Comparison of ENCODE assay signal across 9 cellular contexts in genomic region chr5:139513434-139513833, GRCh38. TPM values are rescaled to one million over a fixed set of nuclear protein-coding genes. Genes with fewer than 3 reads are reported as not detected.
DNase-seq lines count a peak whose midpoint lies in the region; ATAC-seq and TF ChIP-seq lines count a peak whose summit lies in the region.
"Not testable (repeated sequence)": the region's sequence is repeated elsewhere in the genome, so short reads cannot be mapped to it uniquely, and the experiment has no call there.
"Had no signal": no experiment of that assay in that cellular context is flagged by ENCODE, and none has a peak within 500 bp of the region (broad histone marks: within the 10 kb centered on the region; RNA-seq: fewer than 3 reads in every experiment).

No MANE protein-coding gene starts in this region.

- ATAC-seq in HG02870 (IDR thresholded peaks at IDR 0.05; ENCODE audit: unreplicated experiment): peak; percentile 46

- not testable (repeated sequence) for H3K79me2 ChIP-seq in osteoblast (ENCODE audit: insufficient read depth, low read length)

- peak; percentile 73 for TF ChIP-seq CTCF in osteoblast (IDR thresholded peaks at IDR 0.05; ENCODE audit: extremely low read depth, low read depth, low read length)

- peak overlapping the region; percentile 59 for H2AFZ ChIP-seq in osteoblast (ENCODE audit: low read length)

- H3K4me2 ChIP-seq in osteoblast (ENCODE audit: insufficient read depth, low read length): not testable (repeated sequence)

- not testable (repeated sequence) for H3K27me3 ChIP-seq in osteoblast (ENCODE audit: insufficient read depth, low read length)

- not testable (repeated sequence) for H4K20me1 ChIP-seq in osteoblast (ENCODE audit: insufficient read depth, low read length)

- H3K27ac ChIP-seq in osteoblast (ENCODE audit: low read depth, low read length); substantia nigra (ENCODE audit: low read depth, low read length, poor library complexity, severe bottlenecking): not testable (repeated sequence)

- DNase-seq in G401 (ENCODE audit: low spot score): peak; percentile 91
- peak; percentile 3 for DNase-seq in NCI-H2107 (lab: John Stamatoyannopoulos, UW)
- peak; percentile 57 for DNase-seq in T-helper 22 cell (ENCODE audit: low read depth)
- peak; percentile 58 for DNase-seq in activated naive CD8-positive, alpha-beta T cell treated with anti-CD3 and anti-CD28 coated beads, Interleukin-2, amount 50 U/mL, for 16 hours (ENCODE audit: low read depth, low spot score)
- DNase-seq in glomerular visceral epithelial cell (ENCODE audit: extremely low spot score): peak; percentile 89
- peak; percentile 92 for DNase-seq in osteoblast (ENCODE audit: insufficient read length, low spot score, missing footprints)
- DNase-seq in substantia nigra (lab: John Stamatoyannopoulos, UW): peak in 46 of 49 donors; percentile 3 to 81 (median 44)

- H3K4me1 ChIP-seq in osteoblast (ENCODE audit: insufficient read depth, low read length): not testable (repeated sequence)

- in situ Hi-C loops in G401 (cut with HindIII; ENCODE audit: low sequenced_read_pairs): not testable (repeated sequence)

- not testable (repeated sequence) for H3K9me3 ChIP-seq in osteoblast (ENCODE audit: low read depth, low read length)

- not testable (repeated sequence) for H3K4me3 ChIP-seq in osteoblast (ENCODE audit: insufficient read depth, low read length)

- H3K36me3 ChIP-seq in osteoblast (ENCODE audit: insufficient read depth, low read length): not testable (repeated sequence)

RNA-seq across cellular contexts. Expression of gene STING1, which starts 30.9 kb away (rescaled TPM):
- total RNA-seq in G401 (2014; rRNA removed; shearing (Covaris generic)): 23.1 and 49.2 TPM in 2 replicates
- 46.3 and 48.3 TPM in 2 replicates for total RNA-seq in osteoblast

RNA-seq across cellular contexts. Expression of gene SMIM33, which starts 42.6 kb away (rescaled TPM):
- not detected in 2 replicates for total RNA-seq in G401 (2014; rRNA removed; shearing (Covaris generic))
- not detected in 2 replicates for total RNA-seq in osteoblast
- total RNA-seq: subcutaneous adipose tissue had no signal

RNA-seq across cellular contexts. Expression of gene UBE2D2, which starts 47.7 kb away (rescaled TPM):
- 134 and 140 TPM in 2 replicates for total RNA-seq in G401 (2014; rRNA removed; shearing (Covaris generic))
- 52.8 and 58.6 TPM in 2 replicates for total RNA-seq in osteoblast

RNA-seq across cellular contexts. Expression of gene ECSCR, which starts 50.9 kb away (rescaled TPM):
- total RNA-seq in G401 (2014; rRNA removed; shearing (Covaris generic)): 2.0 and 6.3 TPM in 2 replicates
- total RNA-seq in osteoblast: 0.36 TPM in 1 of 2 replicates, not detected in the other

Comparison
In these comparisons a context has a peak if more than half of its experiments do, and no peak if none do; other contexts are left out.
1. DNase-seq: peak in every context shown above with its lines; median percentile 92 in osteoblast; 91 in G401; 89 in glomerular visceral epithelial cell; 58 in activated naive CD8-positive, alpha-beta T cell treated with anti-CD3 and anti-CD28 coated beads, Interleukin-2, amount 50 U/mL, for 16 hours; 57 in T-helper 22 cell; 44 in substantia nigra; 3 in NCI-H2107.